In genomic region chr12:66684222-66684621, GRCh38 we compare ENCODE assay signal across 24 cellular contexts. TPM values are rescaled to one million over a fixed set of nuclear protein-coding genes. Genes with fewer than 3 reads are reported as not detected.
"Had no signal": no experiment of that assay in that cellular context is flagged by ENCODE, and none has a peak within 500 bp of the region (broad histone marks: within the 10 kb centered on the region; RNA-seq: fewer than 3 reads in every experiment).

No MANE protein-coding gene starts in this region.

- H3K4me1 ChIP-seq: SJSA1 had no signal

- H3K27ac ChIP-seq: SJSA1, SK-N-MC had no signal

- DNase-seq: IMR-90, Karpas-422, KG1, MG63, NCI-H1092, NCI-H1105 treated with DMSO at 0.1 percent for 48 hours, NCI-H1417 treated with DMSO at 0.1 percent for 48 hours, NCI-H146, NCI-H1694 treated with DMSO at 0.1 percent for 48 hours, NCI-H1930, NCI-H2081, NCI-H2107, NCI-H2227 treated with DMSO at 0.1 percent for 48 hours, NCI-H524, NCI-H526 treated with DMSO at 0.1 percent for 48 hours, NCI-H748 treated with DMSO at 0.1 percent for 48 hours, OCI-M1, Right ventricle myocardium superior, RPMI8226, SIG-M5 had no signal

- FAIRE-seq: HepG2, RCC 7860 had no signal

- H3K36me3 ChIP-seq: MG63, SJSA1 had no signal

- H3K4me3 ChIP-seq: MG63, SJSA1, SK-N-MC had no signal

- H3K27me3 ChIP-seq: MG63 had no signal

- ATAC-seq: HepG2 had no signal

- H3K9me3 ChIP-seq: MG63, SJSA1 had no signal

RNA-seq across cellular contexts. Expression of gene GRIP1, which starts 5.3 kb away (rescaled TPM):
- polyA plus RNA-seq: HepG2 had no signal
